16 cellular contexts compared by ENCODE assay signal in the genomic region with DNA sequence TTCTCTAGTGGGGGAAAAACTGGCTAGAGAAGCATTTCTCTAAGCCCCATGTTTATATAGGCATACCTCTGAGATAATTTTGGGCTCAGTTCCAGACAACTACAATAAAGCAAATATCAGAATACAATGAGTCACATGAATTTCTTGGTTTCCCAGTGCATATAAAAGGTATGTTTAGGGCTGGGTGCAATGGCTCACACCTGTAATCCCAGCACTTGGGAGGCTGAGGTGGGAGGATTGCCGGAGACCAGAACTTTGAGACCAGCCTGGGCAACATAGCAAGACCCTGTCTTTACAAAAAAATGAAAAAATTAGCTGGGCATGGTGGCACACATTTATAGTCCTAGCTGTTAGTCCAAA. TPM values are rescaled to one million over a fixed set of nuclear protein-coding genes. Genes with fewer than 3 reads are reported as not detected.
A peak's percentile ranks its signal among the peaks of the same experiment; 100 is the strongest.
DNase-seq lines count a peak whose midpoint lies in the region; ATAC-seq and TF ChIP-seq lines count a peak whose summit lies in the region.
"Had no signal": no experiment of that assay in that cellular context is flagged by ENCODE, and none has a peak within 500 bp of the region (broad histone marks: within the 10 kb centered on the region; RNA-seq: fewer than 3 reads in every experiment).

No MANE protein-coding gene starts in this region.

- TF ChIP-seq POLR2A in ovary (IDR thresholded peaks at IDR 0.05): no peak
- TF ChIP-seq POLR2A in transverse colon (IDR thresholded peaks at IDR 0.05): no peak

- no peak overlapping the region for H3K4me3 Mint-ChIP-seq in CD4-positive, alpha-beta T cell
- H3K4me3 Mint-ChIP-seq: activated CD4-positive, alpha-beta memory T cell treated with anti-CD3 and anti-CD28 coated beads for 36 hours had no signal

- H3K9me3 Mint-ChIP-seq in CD4-positive, alpha-beta T cell: no peaks in the 10 kb centered on the region
- H3K9me3 Mint-ChIP-seq: activated CD4-positive, alpha-beta memory T cell treated with anti-CD3 and anti-CD28 coated beads for 36 hours had no signal

- H3K27ac Mint-ChIP-seq in CD4-positive, alpha-beta T cell: no peak overlapping the region
- H3K27ac Mint-ChIP-seq: activated CD4-positive, alpha-beta memory T cell treated with anti-CD3 and anti-CD28 coated beads for 36 hours had no signal

- H3K4me1 ChIP-seq in ovary (ENCODE audit: insufficient read depth): no peaks in the 10 kb centered on the region
- H3K4me1 ChIP-seq in transverse colon: peaks cover 0 to 5% (median 0%) of the 10 kb centered on the region in 4 donors
- H3K4me1 ChIP-seq: lower lobe of right lung had no signal

- peak; percentile 40 for DNase-seq in ELR (ENCODE audit: low read depth)
- peak; percentile 43 for DNase-seq in NCI-H2029 treated with DMSO at 0.1 percent for 48 hours (lab: John Stamatoyannopoulos, UW)
- DNase-seq in brain microvascular endothelial cell: peak; percentile 59
- no peak for DNase-seq in left colon
- DNase-seq in ovary: no peak
- no peak for DNase-seq in transverse colon
- no peak for DNase-seq in CD4-positive, alpha-beta T cell
- DNase-seq: activated CD4-positive, alpha-beta memory T cell treated with anti-CD3 and anti-CD28 coated beads for 36 hours; activated gamma-delta T cell; caudate nucleus; lower lobe of right lung; MG63 had no signal

- H3K36me3 Mint-ChIP-seq in CD4-positive, alpha-beta T cell (ENCODE audit: low read depth): no peaks in the 10 kb centered on the region
- H3K36me3 Mint-ChIP-seq: activated CD4-positive, alpha-beta memory T cell treated with anti-CD3 and anti-CD28 coated beads for 36 hours had no signal

- POLR2A ChIA-PET in CD4-positive, alpha-beta T cell (lab: Charles Lee): no interaction called here

- H3K27ac ChIP-seq in brain microvascular endothelial cell (no peak overlapping the region), ovary (no peak overlapping the region), transverse colon (no peak overlapping the region)
- H3K27ac ChIP-seq in CD4-positive, alpha-beta T cell (ENCODE audit: low read depth, low read length): no peak overlapping the region
- H3K27ac ChIP-seq: BLaER1 treated with 17β-estradiol and CSF1 and Interleukin-3, amounts not matched to agents 10 nM and 100 nM; HL-60; lower lobe of right lung; neutrophil had no signal

- H3K9me3 ChIP-seq in ovary (no peaks in the 10 kb centered on the region), transverse colon (no peaks in the 10 kb centered on the region)
- no peaks in the 10 kb centered on the region for H3K9me3 ChIP-seq in CD4-positive, alpha-beta T cell (ENCODE audit: control insufficient read depth, low read length)
- H3K9me3 ChIP-seq: BLaER1 treated with 17β-estradiol and CSF1 and Interleukin-3, amounts not matched to agents 10 nM and 100 nM; lower lobe of right lung; MG63; neutrophil had no signal

- peaks cover 4% of the 10 kb centered on the region for H3K27me3 ChIP-seq in brain microvascular endothelial cell (replicated peaks)
- H3K27me3 ChIP-seq in ovary: no peaks in the 10 kb centered on the region
- peaks cover under 1% of the 10 kb centered on the region for H3K27me3 ChIP-seq in transverse colon
- no peaks in the 10 kb centered on the region for H3K27me3 ChIP-seq in CD4-positive, alpha-beta T cell (ENCODE audit: control insufficient read depth, insufficient read depth, low read length)
- H3K27me3 ChIP-seq: BLaER1 treated with 17β-estradiol and CSF1 and Interleukin-3, amounts not matched to agents 10 nM and 100 nM; MG63; neutrophil had no signal

- intact Hi-C loops in left colon (cut with DNase I, micrococcal nuclease): no loop called here
- intact Hi-C loops in ovary (cut with DNase I): no loop called here
- intact Hi-C loops in transverse colon (cut with DNase I; ENCODE audit: low total_unique reads): no loop called here
- intact Hi-C loops in CD4-positive, alpha-beta T cell (cut with DNase I, micrococcal nuclease): no loop called here

- TF ChIP-seq EP300 in ovary (IDR thresholded peaks at IDR 0.05): no peak
- TF ChIP-seq EP300 in transverse colon (IDR thresholded peaks at IDR 0.05; ENCODE audit: low read depth): no peak

- in situ Hi-C loops in brain microvascular endothelial cell (cut with HindIII; ENCODE audit: low pct_ligation_motif_present, low sequenced_read_pairs): no loop called here
- in situ Hi-C loops in transverse colon (cut with MboI; ENCODE audit: low pct_ligation_motif_present in 1 of 4, low pct_unique_long_range_greater_than_20kb in 1 of 4, low sequenced_read_pairs in 3 of 4): no loop called here

- H3K36me3 ChIP-seq in brain microvascular endothelial cell (replicated peaks) (no peaks in the 10 kb centered on the region), ovary (no peaks in the 10 kb centered on the region), transverse colon (no peaks in the 10 kb centered on the region)
- H3K36me3 ChIP-seq: BLaER1 treated with 17β-estradiol and CSF1 and Interleukin-3, amounts not matched to agents 10 nM and 100 nM; lower lobe of right lung; MG63; neutrophil had no signal

- H3K27me3 Mint-ChIP-seq in CD4-positive, alpha-beta T cell: no peaks in the 10 kb centered on the region

- H3K4me3 ChIP-seq in brain microvascular endothelial cell (ENCODE audit: low read depth, low read length) (no peak overlapping the region), ovary (no peak overlapping the region), transverse colon (no peak overlapping the region)
- H3K4me3 ChIP-seq: BLaER1 treated with 17β-estradiol and CSF1 and Interleukin-3, amounts not matched to agents 10 nM and 100 nM; lower lobe of right lung; MG63 had no signal

- 96 to 100% (median 100%) methylated on average over 1 of the region's 1 CpG for WGBS in ovary, 3 donors
- WGBS in transverse colon (ENCODE audit: low coverage in 1 of 2), 2 donors: 29 to 52% methylated on average over 1 of the region's 1 CpG

- ATAC-seq in left colon (peak; percentile 60), GM21515 (IDR thresholded peaks at IDR 0.05; ENCODE audit: unreplicated experiment) (no peak)
- no peak for ATAC-seq in CD4-positive, alpha-beta T cell (ENCODE audit: poor library complexity)

- H3K4me1 Mint-ChIP-seq in CD4-positive, alpha-beta T cell (ENCODE audit: low read depth): no peaks in the 10 kb centered on the region

- TF ChIP-seq CTCF in brain microvascular endothelial cell (IDR thresholded peaks at IDR 0.05; ENCODE audit: low read depth, low read length, missing control alignments) (no peak), ovary (IDR thresholded peaks at IDR 0.05) (no peak), transverse colon (IDR thresholded peaks at IDR 0.05) (no peak)
- TF ChIP-seq CTCF in CD4-positive, alpha-beta T cell (IDR thresholded peaks at IDR 0.05): no peak

- CTCF ChIA-PET in CD4-positive, alpha-beta T cell (lab: Charles Lee): no interaction called here

RNA-seq across cellular contexts. Expression of gene TSN, which starts 22.2 kb away (rescaled TPM):
- total RNA-seq in left colon (10 to 100 TPM; 40.3 to 44.0 TPM), ovary (10 to 100 TPM; 28.5 to 64.1 (median 53.7) TPM), transverse colon (10 to 100 TPM in 3 of 4 donors, 1 to 10 TPM in 1; 8.2 to 33.5 (median 23.7) TPM)
- polyA plus RNA-seq in ovary: 10 to 100 TPM; 31.0 to 44.7 TPM
- 10 to 100 TPM; 49.1 to 50.9 TPM for total RNA-seq in CD4-positive, alpha-beta T cell

RNA-seq across cellular contexts. Expression of gene NIFK, which starts 41.0 kb away (rescaled TPM):
- total RNA-seq in left colon (10 to 100 TPM; 28.6 to 30.1 TPM), ovary (10 to 100 TPM; 37.3 to 82.1 (median 49.9) TPM), transverse colon (10 to 100 TPM; 10.9 to 32.7 (median 18.7) TPM)
- polyA plus RNA-seq in ovary: 10 to 100 TPM; 33.0 to 66.6 TPM
- total RNA-seq in CD4-positive, alpha-beta T cell: 10 to 100 TPM; 43.6 to 47.7 TPM

Comparison
In these comparisons a context has a peak if more than half of its experiments do, and no peak if none do; other contexts are left out.
1. DNase-seq: peak in ELR (single experiment), NCI-H2029 treated with DMSO at 0.1 percent for 48 hours (single experiment) and brain microvascular endothelial cell (single experiment); none in left colon (0 of 2), ovary (0 of 5), transverse colon (single experiment) and CD4-positive, alpha-beta T cell (0 of 10).